In the genomic region with DNA sequence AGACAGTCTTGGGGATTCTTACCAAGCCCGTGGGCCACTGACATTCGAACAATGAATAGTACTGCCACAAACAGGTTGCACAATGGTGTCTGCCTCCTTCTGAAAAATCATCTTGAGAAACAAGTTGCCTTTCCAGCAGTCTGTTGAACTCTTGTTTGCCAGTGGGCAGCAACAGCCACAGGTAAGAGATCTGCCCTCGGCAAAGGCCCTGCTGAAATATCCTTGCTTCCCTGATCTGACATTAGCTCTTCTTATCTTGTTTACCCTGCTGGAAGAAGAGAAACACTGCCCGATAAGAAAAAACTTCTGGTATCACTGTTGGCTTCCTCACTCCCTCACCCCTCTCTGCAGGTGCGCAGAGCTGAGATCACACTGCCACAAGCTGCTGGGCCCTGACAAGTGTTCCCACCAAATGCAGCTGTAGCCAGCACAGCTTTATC, we compare ENCODE assay signal across 10 cellular contexts. TPM values are rescaled to one million over a fixed set of nuclear protein-coding genes. Genes with fewer than 3 reads are reported as not detected.
DNase-seq lines count a peak whose midpoint lies in the region; ATAC-seq and TF ChIP-seq lines count a peak whose summit lies in the region.
"Had no signal": no experiment of that assay in that cellular context is flagged by ENCODE, and none has a peak within 500 bp of the region (broad histone marks: within the 10 kb centered on the region; RNA-seq: fewer than 3 reads in every experiment).

No MANE protein-coding gene starts in this region.

- H3K27me3 ChIP-seq in prostate gland (replicated peaks; ENCODE audit: insufficient read depth) (no peaks in the 10 kb centered on the region), MM.1S (replicated peaks; ENCODE audit: insufficient read depth, low read length) (no peaks in the 10 kb centered on the region)

- H3K79me2 ChIP-seq in MM.1S (ENCODE audit: low read length): 0 out of 2 replicates have a peak, but pooled peaks cover 4% of the 10 kb centered on the region

- H3K27ac ChIP-seq in HEK293 (ENCODE audit: extremely low read depth, low read depth, low read length): no peak overlapping the region
- H3K27ac ChIP-seq in prostate gland: peak overlapping the region; percentile 9 to 32
- H3K27ac ChIP-seq in MM.1S (ENCODE audit: low read length): no peak overlapping the region

- H3K4me1 ChIP-seq in HEK293 (ENCODE audit: control insufficient read depth, insufficient read depth, low read length): peaks cover 6% of the 10 kb centered on the region; the same call in 1 of the 2 replicates
- peaks cover 3% of the 10 kb centered on the region for H3K4me1 ChIP-seq in prostate gland (replicated peaks)
- no peaks in the 10 kb centered on the region for H3K4me1 ChIP-seq in MM.1S (ENCODE audit: low read length)

- no peaks in the 10 kb centered on the region for H3K9me2 ChIP-seq in MM.1S (replicated peaks; ENCODE audit: insufficient read depth, low read length)

- no peak for TF ChIP-seq POLR2A in prostate gland (IDR thresholded peaks at IDR 0.05)

- intact Hi-C loops in prostate gland (cut with DNase I): no loop called here

- H3K36me3 ChIP-seq in HEK293 (ENCODE audit: control insufficient read depth in 2 of 2, insufficient read depth in 1 of 2, low read length in 2 of 2) (no peaks in the 10 kb centered on the region), prostate gland (no peaks in the 10 kb centered on the region), MM.1S (replicated peaks; ENCODE audit: insufficient read depth, low read length) (no peaks in the 10 kb centered on the region)

- peak; percentile 26 to 57 for DNase-seq in NOMO-1 (lab: John Stamatoyannopoulos, UW; ENCODE audit: unreplicated experiment in 2 of 2)
- DNase-seq in epithelial cell of esophagus (ENCODE audit: low read depth): peak; percentile 54
- no peak for DNase-seq in prostate gland (ENCODE audit: low spot score)
- no peak for DNase-seq in HEK293T (ENCODE audit: extremely low spot score)
- no peak for DNase-seq in hepatic stellate cell (ENCODE audit: low spot score)
- DNase-seq in MM.1S: no peak

- H3K9me3 ChIP-seq in HEK293 (ENCODE audit: control insufficient read depth, insufficient read depth, low read depth, low read length) (no peaks in the 10 kb centered on the region), prostate gland (no peaks in the 10 kb centered on the region), MM.1S (replicated peaks; ENCODE audit: insufficient read depth, low read length) (no peaks in the 10 kb centered on the region)

- no peaks in the 10 kb centered on the region for H4K20me1 ChIP-seq in MM.1S (ENCODE audit: insufficient read depth, low read length)

- no peak overlapping the region for H3K9ac ChIP-seq in MM.1S (ENCODE audit: low read length)

- H3K4me3 ChIP-seq in HEK293 (ENCODE audit: low read depth, low read length): no peak overlapping the region
- no peak overlapping the region for H3K4me3 ChIP-seq in epithelial cell of esophagus (ENCODE audit: low read length)
- H3K4me3 ChIP-seq in prostate gland: peak overlapping the region in 1 of 2 donors; percentile 9
- no peak overlapping the region for H3K4me3 ChIP-seq in MM.1S (ENCODE audit: low read length)
- H3K4me3 ChIP-seq: GM12878 had no signal

- WGBS in prostate gland: 42% methylated on average over 5 of the region's 5 CpGs

- no peaks in the 10 kb centered on the region for H3F3A ChIP-seq in MM.1S (ENCODE audit: insufficient read depth, low read length)

- no peak overlapping the region for H2AFZ ChIP-seq in MM.1S (ENCODE audit: low read length)

- CTCF ChIA-PET in HEK293 (lab: Yijun Ruan, JAX): interaction anchor here (1.0 to 1.3 kb wide), 2 partner anchors 9 to 58 kb away, joined by 3 read pairs; no protein-coding TSS in a partner anchor
- CTCF ChIA-PET in HEK293T (lab: Yijun Ruan, JAX): no interaction called here

- no peak overlapping the region for H3K4me2 ChIP-seq in MM.1S (ENCODE audit: low read depth, low read length)

- TF ChIP-seq CTCF in HEK293 (tag by site-specific recombination; IDR thresholded peaks at IDR 0.05): no peak
- no peak for TF ChIP-seq CTCF in epithelial cell of esophagus (IDR thresholded peaks at IDR 0.05; ENCODE audit: insufficient read depth, low read depth, low read length, missing control alignments)
- TF ChIP-seq CTCF in prostate gland (IDR thresholded peaks at IDR 0.05): no peak
- no peak for TF ChIP-seq CTCF in MM.1S (IDR thresholded peaks at IDR 0.05; ENCODE audit: low read length)

- ATAC-seq in activated CD4-positive, CD25-positive, alpha-beta regulatory T cell treated with anti-CD3 and anti-CD28 coated beads, Interleukin-2, amount 50 U/mL, for 24 hours: no peak
- ATAC-seq: GM12878, Panc1 had no signal

- POLR2A ChIA-PET in HEK293 (lab: Yijun Ruan, JAX) (no interaction called here), HEK293T (lab: Yijun Ruan, JAX) (no interaction called here)

TF ChIP-seq in HEK293, 187 proteins besides CTCF, POLR2A, EP300 and RAD21 (continues in another document):
- TF ChIP-seq ZNF837 (tag by site-specific recombination; IDR thresholded peaks at IDR 0.05) (no peak), ZNF416 (tag by site-specific recombination; IDR thresholded peaks at IDR 0.05) (no peak), SCRT2 (tag by site-specific recombination; IDR thresholded peaks at IDR 0.05) (peak; percentile 28; the same call in 1 of the 2 replicates), HIC1 (tag by site-specific recombination; IDR thresholded peaks at IDR 0.05) (no peak), ZIC2 (tag by site-specific recombination; IDR thresholded peaks at IDR 0.05) (0 out of 2 replicates have a peak, but pooled peaks have one; percentile 8)
- TF ChIP-seq, protein P1, sequence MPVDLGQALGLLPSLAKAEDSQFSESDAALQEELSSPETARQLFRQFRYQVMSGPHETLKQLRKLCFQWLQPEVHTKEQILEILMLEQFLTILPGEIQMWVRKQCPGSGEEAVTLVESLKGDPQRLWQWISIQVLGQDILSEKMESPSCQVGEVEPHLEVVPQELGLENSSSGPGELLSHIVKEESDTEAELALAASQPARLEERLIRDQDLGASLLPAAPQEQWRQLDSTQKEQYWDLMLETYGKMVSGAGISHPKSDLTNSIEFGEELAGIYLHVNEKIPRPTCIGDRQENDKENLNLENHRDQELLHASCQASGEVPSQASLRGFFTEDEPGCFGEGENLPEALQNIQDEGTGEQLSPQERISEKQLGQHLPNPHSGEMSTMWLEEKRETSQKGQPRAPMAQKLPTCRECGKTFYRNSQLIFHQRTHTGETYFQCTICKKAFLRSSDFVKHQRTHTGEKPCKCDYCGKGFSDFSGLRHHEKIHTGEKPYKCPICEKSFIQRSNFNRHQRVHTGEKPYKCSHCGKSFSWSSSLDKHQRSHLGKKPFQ (tag by site-specific recombination; IDR thresholded peaks at IDR 0.05): peak; percentile 70

TF ChIP-seq in HEK293T, 16 proteins besides CTCF, POLR2A, EP300 and RAD21:
- TF ChIP-seq ELF4 (IDR thresholded peaks at IDR 0.05) (no peak), FOXM1 (IDR thresholded peaks at IDR 0.05; ENCODE audit: borderline replicate concordance) (no peak), LEF1 (IDR thresholded peaks at IDR 0.05; ENCODE audit: borderline replicate concordance) (no peak), TARDBP (IDR thresholded peaks at IDR 0.05) (no peak), L3MBTL2 (conservative IDR thresholded peaks at IDR 0.05) (no peak), FOXA1 (IDR thresholded peaks at IDR 0.05) (no peak), SUZ12 (IDR thresholded peaks at IDR 0.05) (no peak), CTBP1 (IDR thresholded peaks at IDR 0.05; ENCODE audit: borderline replicate concordance) (no peak), SP1 (IDR thresholded peaks at IDR 0.05) (no peak), PKNOX1 (IDR thresholded peaks at IDR 0.05) (no peak), ZNF384 (IDR thresholded peaks at IDR 0.05) (no peak), BHLHE40 (IDR thresholded peaks at IDR 0.05; ENCODE audit: borderline replicate concordance) (no peak), ARNT (IDR thresholded peaks at IDR 0.05) (no peak), HDGF (IDR thresholded peaks at IDR 0.05; ENCODE audit: borderline replicate concordance) (no peak), FOXK2 (IDR thresholded peaks at IDR 0.05) (no peak), NFRKB (IDR thresholded peaks at IDR 0.05) (no peak)

RNA-seq across cellular contexts. Expression of gene DOCK9, which starts 2.0 kb away (rescaled TPM):
- total RNA-seq in prostate gland: 100 to 1,000 TPM; 107 to 117 TPM

Comparison
In these comparisons a context has a peak if more than half of its experiments do, and no peak if none do; other contexts are left out.
1. H3K27ac ChIP-seq: peak in prostate gland (2 of 2); none in HEK293 (single experiment) and MM.1S (single experiment).
2. DNase-seq: peak in NOMO-1 (2 of 2) and epithelial cell of esophagus (single experiment); none in prostate gland (single experiment), HEK293T (single experiment), hepatic stellate cell (single experiment) and MM.1S (single experiment).